Comparison of ENCODE assay signal across 6 cellular contexts in the genomic region with DNA sequence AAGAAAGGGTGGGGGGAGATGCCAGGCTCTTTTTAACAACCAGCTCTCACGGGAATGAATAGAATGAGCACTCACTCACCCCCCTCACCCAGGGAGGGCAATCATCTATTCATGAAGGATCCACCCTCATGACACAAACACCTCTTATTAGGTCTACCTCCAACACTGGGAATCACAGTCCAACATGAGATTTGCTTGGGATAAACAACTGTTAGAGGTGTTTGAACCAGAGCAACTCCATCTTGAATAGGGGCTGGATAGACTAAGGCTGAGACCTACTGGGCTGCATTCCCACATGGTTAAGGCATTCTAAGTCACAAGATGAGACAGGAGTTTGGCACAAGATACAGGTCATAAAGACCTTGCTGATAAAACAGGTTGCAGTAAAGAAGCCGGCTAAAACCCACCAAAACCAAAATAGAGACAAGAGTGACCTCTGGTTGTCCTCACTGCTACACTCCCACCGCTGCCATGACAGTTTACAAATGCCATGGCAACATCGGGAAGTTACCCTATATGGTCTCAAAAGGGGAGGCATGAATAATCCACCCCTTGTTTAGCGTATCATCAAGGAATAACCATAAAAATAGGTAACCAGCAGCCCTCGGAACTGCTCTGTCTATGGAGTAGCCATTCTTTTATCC. TPM values are rescaled to one million over a fixed set of nuclear protein-coding genes. Genes with fewer than 3 reads are reported as not detected.
"Had no signal": no experiment of that assay in that cellular context is flagged by ENCODE, and none has a peak within 500 bp of the region (broad histone marks: within the 10 kb centered on the region; RNA-seq: fewer than 3 reads in every experiment).

No MANE protein-coding gene starts in this region.

RNA-seq across cellular contexts. Expression of a gene that starts 56.9 kb away (rescaled TPM):
- total RNA-seq: HepG2, HT1080, IMR-90, M059J, PC-3, SK-MEL-5 had no signal
- polyA plus RNA-seq: HepG2, IMR-90 had no signal
